In genomic region chr4:168141733-168142132, GRCh38 we compare ENCODE assay signal across 37 cellular contexts. TPM values are rescaled to one million over a fixed set of nuclear protein-coding genes. Genes with fewer than 3 reads are reported as not detected.
"Had no signal": no experiment of that assay in that cellular context is flagged by ENCODE, and none has a peak within 500 bp of the region (broad histone marks: within the 10 kb centered on the region; RNA-seq: fewer than 3 reads in every experiment).

No MANE protein-coding gene starts in this region.

- DNase-seq: naive thymus-derived CD4-positive, alpha-beta T cell; natural killer cell; nucleus accumbens; posterior cingulate gyrus; psoas muscle; right cardiac atrium; right lobe of liver; sigmoid colon; small intestine; spleen; stimulated activated CD4-positive, alpha-beta T cell treated with anti-CD3 and anti-CD28 coated beads, Interleukin-12 subunit alpha, Interleukin-12 subunit beta, amount 100 ng/mL, for 4 hours; stimulated activated CD4-positive, alpha-beta T cell treated with anti-CD3 and anti-CD28 coated beads, Interleukin-1b, Interleukin-23, amount 100 ng/mL, for 48 hours; stimulated activated CD4-positive, alpha-beta T cell treated with anti-CD3 and anti-CD28 coated beads, Interleukin-4, amount 100 ng/mL, for 1 hour; stimulated activated CD4-positive, alpha-beta T cell treated with anti-CD3 and anti-CD28 coated beads, Interleukin-4, amount 100 ng/mL, for 4 hours; stimulated activated CD8-positive, alpha-beta memory T cell treated with anti-CD3 and anti-CD28 coated beads, Interleukin-4, amount 100 ng/mL, for 48 hours; stimulated activated naive CD4-positive, alpha-beta T cell; stimulated activated naive CD8-positive, alpha-beta T cell treated with anti-CD3 and anti-CD28 coated beads, Interleukin-15, amount 100 ng/mL, for 72 hours; stimulated activated naive CD8-positive, alpha-beta T cell treated with anti-CD3 and anti-CD28 coated beads, Interleukin-15, Interleukin-2, amounts not matched to agents 100 U/mL and 50 U/mL, for 24 hours; substantia nigra; thyroid gland; trophoblast cell; upper lobe of left lung had no signal

- H3K9me3 ChIP-seq: neutrophil, psoas muscle, right lobe of liver, sigmoid colon, spleen, suprapubic skin, thoracic aorta, thyroid gland, tibial nerve, upper lobe of left lung, vagina had no signal

- ATAC-seq: naive thymus-derived CD4-positive, alpha-beta T cell; natural killer cell; psoas muscle; right cardiac atrium; right lobe of liver; stimulated activated memory B cell treated with anti-CD40 and anti-IgM and Interleukin-4, amounts not matched to agents 10 μg/mL and 1 μg/mL and 100 μg/mL, for 72 hours; stimulated activated naive CD8-positive, alpha-beta T cell treated with anti-CD3 and anti-CD28 coated beads, Interleukin-15, amount 100 ng/mL, for 72 hours; stimulated activated naive CD8-positive, alpha-beta T cell treated with anti-CD3 and anti-CD28 coated beads, Interleukin-15, Interleukin-2, amounts not matched to agents 100 U/mL and 50 U/mL, for 24 hours had no signal

- H2AFZ ChIP-seq: parathyroid adenoma had no signal

- H3K27ac Mint-ChIP-seq: naive thymus-derived CD4-positive, alpha-beta T cell; natural killer cell; nephron; progenitor cell of endocrine pancreas; stimulated activated memory B cell treated with anti-CD40 and anti-IgM and Interleukin-4, amounts not matched to agents 10 μg/mL and 1 μg/mL and 100 μg/mL, for 72 hours; stimulated activated naive CD8-positive, alpha-beta T cell treated with anti-CD3 and anti-CD28 coated beads, Interleukin-15, amount 100 ng/mL, for 72 hours had no signal

- H3K27me3 ChIP-seq: neutrophil, right lobe of liver, sigmoid colon, spleen, suprapubic skin, thyroid gland, tibial nerve, upper lobe of left lung, vagina had no signal

- H3K79me2 ChIP-seq: parathyroid adenoma had no signal

- H3K4me3 Mint-ChIP-seq: naive thymus-derived CD4-positive, alpha-beta T cell; natural killer cell; nephron; stimulated activated memory B cell treated with anti-CD40 and anti-IgM and Interleukin-4, amounts not matched to agents 10 μg/mL and 1 μg/mL and 100 μg/mL, for 72 hours; stimulated activated naive CD8-positive, alpha-beta T cell treated with anti-CD3 and anti-CD28 coated beads, Interleukin-15, amount 100 ng/mL, for 72 hours had no signal

- H3K27ac ChIP-seq: neutrophil, parathyroid adenoma, psoas muscle, right lobe of liver, sigmoid colon, spleen, suprapubic skin, thoracic aorta, thyroid gland, tibial nerve, upper lobe of left lung, vagina had no signal

- H3K36me3 Mint-ChIP-seq: naive thymus-derived CD4-positive, alpha-beta T cell; natural killer cell; stimulated activated memory B cell treated with anti-CD40 and anti-IgM and Interleukin-4, amounts not matched to agents 10 μg/mL and 1 μg/mL and 100 μg/mL, for 72 hours had no signal

- FAIRE-seq: small intestine, urothelium cell line had no signal

- H3K4me1 Mint-ChIP-seq: naive thymus-derived CD4-positive, alpha-beta T cell; natural killer cell; nephron; stimulated activated memory B cell treated with anti-CD40 and anti-IgM and Interleukin-4, amounts not matched to agents 10 μg/mL and 1 μg/mL and 100 μg/mL, for 72 hours; stimulated activated naive CD8-positive, alpha-beta T cell treated with anti-CD3 and anti-CD28 coated beads, Interleukin-15, amount 100 ng/mL, for 72 hours had no signal

- H3K27me3 Mint-ChIP-seq: progenitor cell of endocrine pancreas; stimulated activated memory B cell treated with anti-CD40 and anti-IgM and Interleukin-4, amounts not matched to agents 10 μg/mL and 1 μg/mL and 100 μg/mL, for 72 hours; stimulated activated naive CD8-positive, alpha-beta T cell treated with anti-CD3 and anti-CD28 coated beads, Interleukin-15, amount 100 ng/mL, for 72 hours had no signal

- H3K4me1 ChIP-seq: parathyroid adenoma, psoas muscle, right lobe of liver, sigmoid colon, spleen, suprapubic skin, thyroid gland, tibial nerve, upper lobe of left lung, vagina had no signal

- H3K36me3 ChIP-seq: neutrophil, right lobe of liver, sigmoid colon, spleen, suprapubic skin, thoracic aorta, thyroid gland, tibial nerve, upper lobe of left lung, vagina had no signal

- H3K9me3 Mint-ChIP-seq: natural killer cell; nephron; stimulated activated memory B cell treated with anti-CD40 and anti-IgM and Interleukin-4, amounts not matched to agents 10 μg/mL and 1 μg/mL and 100 μg/mL, for 72 hours; stimulated activated naive CD8-positive, alpha-beta T cell treated with anti-CD3 and anti-CD28 coated beads, Interleukin-15, amount 100 ng/mL, for 72 hours had no signal

- H3K4me3 ChIP-seq: psoas muscle, right lobe of liver, sigmoid colon, spleen, suprapubic skin, thoracic aorta, thyroid gland, tibial nerve, upper lobe of left lung, vagina had no signal

- H3K9ac ChIP-seq: parathyroid adenoma had no signal

RNA-seq across cellular contexts. Expression of gene ANXA10, which starts 49.4 kb away (rescaled TPM):
- total RNA-seq: naive thymus-derived CD4-positive, alpha-beta T cell; natural killer cell; omental fat pad; osteocyte; progenitor cell of endocrine pancreas; psoas muscle; renal cortical epithelial cell; right cardiac atrium; sigmoid colon; skeletal muscle tissue; spleen; suprapubic skin; thyroid gland; tibial nerve; upper lobe of left lung; vagina had no signal
- polyA plus RNA-seq: naive thymus-derived CD4-positive, alpha-beta T cell; neural cell; psoas muscle; right cardiac atrium; spleen had no signal
